Comparison of ENCODE assay signal across 12 cellular contexts in genomic region chr2:75157435-75157834, GRCh38. TPM values are rescaled to one million over a fixed set of nuclear protein-coding genes. Genes with fewer than 3 reads are reported as not detected.
DNase-seq lines count a peak whose midpoint lies in the region; ATAC-seq and TF ChIP-seq lines count a peak whose summit lies in the region.
"Had no signal": no experiment of that assay in that cellular context is flagged by ENCODE, and none has a peak within 500 bp of the region (broad histone marks: within the 10 kb centered on the region; RNA-seq: fewer than 3 reads in every experiment).

No MANE protein-coding gene starts in this region.

- H3K18ac ChIP-seq in mesenchymal stem cell (ENCODE audit: low read depth in 1 of 2, low read length in 2 of 2) = no peak overlapping the region

- no peaks in the 10 kb centered on the region for H3K27me3 ChIP-seq in heart right ventricle
- H3K27me3 ChIP-seq in right cardiac atrium (ENCODE audit: control insufficient read depth, insufficient read depth) = no peaks in the 10 kb centered on the region
- peaks cover 2% of the 10 kb centered on the region; the same call in 1 of the 2 replicates for H3K27me3 ChIP-seq in PC-3 (ENCODE audit: low read length)
- no peaks in the 10 kb centered on the region for H3K27me3 ChIP-seq in BE2C
- H3K27me3 ChIP-seq in mesenchymal stem cell (ENCODE audit: control insufficient read depth in 1 of 2, insufficient read depth in 1 of 2, low read length in 2 of 2) = no peaks in the 10 kb centered on the region

- H2AFZ ChIP-seq in PC-3 (ENCODE audit: low read length) (no peak overlapping the region), mesenchymal stem cell (ENCODE audit: low read depth, low read length) (no peak overlapping the region)

- no peaks in the 10 kb centered on the region for H3F3A ChIP-seq in PC-3 (ENCODE audit: low read length, unreplicated experiment)

- intact Hi-C loops in heart right ventricle (cut with DNase I) (loop anchor here in 1 of 10 donors (1.0 kb wide), 1 partner anchor 247 kb away; no protein-coding TSS in a partner anchor), right cardiac atrium (cut with DNase I) (no loop called here), PC-3 (cut with micrococcal nuclease) (loop anchor here (1.0 to 5.0 kb wide), 3 partner anchors 40 to 247 kb away; partner anchors contain the start of gene TACR1)

- H3K9ac ChIP-seq in PC-3 (ENCODE audit: low read length) (no peak overlapping the region), mesenchymal stem cell (ENCODE audit: low read length) (no peak overlapping the region)

- POLR2A ChIA-PET in PC-3 (lab: Charles Lee; ENCODE audit: unreplicated experiment) = no interaction called here

- H3K4me1 ChIP-seq in heart right ventricle (peaks cover 0 to 18% (median 4%) of the 10 kb centered on the region in 9 donors), right cardiac atrium (ENCODE audit: control insufficient read depth, insufficient read depth, low read length) (no peaks in the 10 kb centered on the region), PC-3 (ENCODE audit: insufficient read depth, low read length) (peaks cover 17% of the 10 kb centered on the region), BE2C (no peaks in the 10 kb centered on the region), mesenchymal stem cell (ENCODE audit: control insufficient read depth, insufficient read depth, low read depth, low read length) (no peaks in the 10 kb centered on the region)

- BruUV-seq in PC-3 (replicated peaks; lab: Mats Ljungman, UMichigan) = no TSS peak

- H3K36me3 ChIP-seq in heart right ventricle (no peaks in the 10 kb centered on the region), PC-3 (ENCODE audit: low read depth, low read length) (no peaks in the 10 kb centered on the region), BE2C (no peaks in the 10 kb centered on the region), mesenchymal stem cell (ENCODE audit: control insufficient read depth in 1 of 2, insufficient read depth in 2 of 2, low read depth in 1 of 2, low read length in 2 of 2) (no peaks in the 10 kb centered on the region)

- H2BK5ac ChIP-seq in mesenchymal stem cell (ENCODE audit: low read depth, low read length, poor library complexity, severe bottlenecking) = no peak overlapping the region

- no peak overlapping the region for H3K23ac ChIP-seq in mesenchymal stem cell (ENCODE audit: low read length in 2 of 2)

- H3K27ac ChIP-seq in heart right ventricle = no peak overlapping the region
- H3K27ac ChIP-seq in right cardiac atrium (ENCODE audit: low read length) = no peak overlapping the region
- no peak overlapping the region for H3K27ac ChIP-seq in PC-3 (ENCODE audit: low read length)
- no peak overlapping the region for H3K27ac ChIP-seq in mesenchymal stem cell (ENCODE audit: low read length, poor library complexity, severe bottlenecking)

- H3K9me3 ChIP-seq in heart right ventricle (no peaks in the 10 kb centered on the region), right cardiac atrium (ENCODE audit: control insufficient read depth, low read length) (no peaks in the 10 kb centered on the region), PC-3 (ENCODE audit: low read length) (no peaks in the 10 kb centered on the region), BE2C (no peaks in the 10 kb centered on the region), mesenchymal stem cell (ENCODE audit: control insufficient read depth, low read length) (no peaks in the 10 kb centered on the region)

- no peaks in the 10 kb centered on the region for H3K79me2 ChIP-seq in PC-3 (ENCODE audit: low read length)

- H3K4ac ChIP-seq in mesenchymal stem cell (ENCODE audit: low read depth in 1 of 2, low read length in 2 of 2) = no peak overlapping the region

- peak in 6 of 9 donors; percentile 12 to 48 (median 25) for TF ChIP-seq CTCF in heart right ventricle (IDR thresholded peaks at IDR 0.05)
- TF ChIP-seq CTCF in PC-3 (conservative IDR thresholded peaks at IDR 0.05; ENCODE audit: low read depth, low read length) = peak; percentile 68
- peak; percentile 34 for TF ChIP-seq CTCF in epithelial cell of esophagus (IDR thresholded peaks at IDR 0.05; ENCODE audit: insufficient read depth, low read depth, low read length, missing control alignments)
- no peak for TF ChIP-seq CTCF in BE2C (IDR thresholded peaks at IDR 0.05; ENCODE audit: low read depth, low read length)

- H2BK12ac ChIP-seq in mesenchymal stem cell (ENCODE audit: low read length in 2 of 2) = no peak overlapping the region

- no peak overlapping the region for H3K14ac ChIP-seq in mesenchymal stem cell (ENCODE audit: low read length in 2 of 2)

- H3K4me3 ChIP-seq in heart right ventricle (no peak overlapping the region), right cardiac atrium (ENCODE audit: low read length) (no peak overlapping the region), PC-3 (ENCODE audit: low read length) (no peak overlapping the region), epithelial cell of esophagus (ENCODE audit: low read length) (no peak overlapping the region), BE2C (ENCODE audit: low read depth, low read length) (no peak overlapping the region), mesenchymal stem cell (ENCODE audit: insufficient read depth in 1 of 2, low read depth in 1 of 2, low read length in 2 of 2) (no peak overlapping the region)

- H3K4me2 ChIP-seq in PC-3 (ENCODE audit: low read length) (no peak overlapping the region), mesenchymal stem cell (ENCODE audit: low read length, poor library complexity, severe bottlenecking) (no peak overlapping the region)

- H4K91ac ChIP-seq in mesenchymal stem cell (ENCODE audit: low read length) = no peak overlapping the region

- ATAC-seq in heart right ventricle = peak in 1 of 8 donors; percentile 49
- ATAC-seq in right cardiac atrium = no peak
- ATAC-seq in PC-3 = peak; percentile 67
- ATAC-seq: CD8-positive, alpha-beta T cell had no signal

- H2BK15ac ChIP-seq in mesenchymal stem cell (ENCODE audit: low read depth, poor library complexity, severe bottlenecking) = no peak overlapping the region

- no peaks in the 10 kb centered on the region for H3K79me1 ChIP-seq in mesenchymal stem cell (replicated peaks; ENCODE audit: low read length, poor library complexity, severe bottlenecking)

- no peak overlapping the region for H2AK5ac ChIP-seq in mesenchymal stem cell (ENCODE audit: low read length, severe bottlenecking)

- no peaks in the 10 kb centered on the region for H4K20me1 ChIP-seq in PC-3 (ENCODE audit: low read length)

- H4K8ac ChIP-seq in mesenchymal stem cell (ENCODE audit: low read length) = no peak overlapping the region

- no peaks in the 10 kb centered on the region for H3K9me2 ChIP-seq in PC-3 (replicated peaks; ENCODE audit: low read length)

- DNase-seq in heart right ventricle (no peak), right cardiac atrium (no peak), PC-3 (peak; percentile 60), epithelial cell of esophagus (ENCODE audit: low read depth) (peak; percentile 26), BE2C (no peak), mesenchymal stem cell (no peak), HuH-7 (ENCODE audit: low spot score) (no peak), NCI-H1436 treated with DMSO at 0.1 percent for 48 hours (lab: John Stamatoyannopoulos, UW) (no peak)
- DNase-seq: activated CD4-positive, alpha-beta T cell treated with anti-CD3 and anti-CD28 coated beads for 1 hour; activated naive CD4-positive, alpha-beta T cell treated with Interleukin-2 at 50 U/mL for 16 hours; CD8-positive, alpha-beta T cell; stimulated activated naive CD4-positive, alpha-beta T cell had no signal

- CTCF ChIA-PET in PC-3 (lab: Charles Lee) = no interaction called here

- H2BK120ac ChIP-seq in mesenchymal stem cell (ENCODE audit: low read depth, low read length) = no peak overlapping the region

RNA-seq across cellular contexts. Expression of gene TACR1, which starts 41.9 kb away (rescaled TPM):
- total RNA-seq in heart right ventricle (under 1 TPM in 7 of 10 donors, not detected in 3; 0.07 to 0.38 (median 0.21) TPM), right cardiac atrium (under 1 TPM in 2 of 4 donors, not detected in 2; 0.11 to 0.21 TPM), PC-3 (2014; rRNA removed) (not detected in 2 replicates)
- polyA plus RNA-seq in heart right ventricle (under 1 TPM; 0.06 to 0.15 TPM), right cardiac atrium (0.07 TPM)
- polyA plus RNA-seq in BE2C (2012; ENCODE audit: insufficient read depth, insufficient read length, low read depth) = not detected
- 0.06 TPM for polyA plus RNA-seq in mesenchymal stem cell (2013, experiment 1 of 2)
- 0.11 TPM for polyA plus RNA-seq in mesenchymal stem cell (2013, experiment 2 of 2)

Comparison
In these comparisons a context has a peak if more than half of its experiments do, and no peak if none do; other contexts are left out.
1. DNase-seq: peak in PC-3 (single experiment) and epithelial cell of esophagus (single experiment); none in heart right ventricle (0 of 2), right cardiac atrium (0 of 3), BE2C (single experiment), mesenchymal stem cell (single experiment), HuH-7 (single experiment) and NCI-H1436 treated with DMSO at 0.1 percent for 48 hours (single experiment).